In the genomic region with DNA sequence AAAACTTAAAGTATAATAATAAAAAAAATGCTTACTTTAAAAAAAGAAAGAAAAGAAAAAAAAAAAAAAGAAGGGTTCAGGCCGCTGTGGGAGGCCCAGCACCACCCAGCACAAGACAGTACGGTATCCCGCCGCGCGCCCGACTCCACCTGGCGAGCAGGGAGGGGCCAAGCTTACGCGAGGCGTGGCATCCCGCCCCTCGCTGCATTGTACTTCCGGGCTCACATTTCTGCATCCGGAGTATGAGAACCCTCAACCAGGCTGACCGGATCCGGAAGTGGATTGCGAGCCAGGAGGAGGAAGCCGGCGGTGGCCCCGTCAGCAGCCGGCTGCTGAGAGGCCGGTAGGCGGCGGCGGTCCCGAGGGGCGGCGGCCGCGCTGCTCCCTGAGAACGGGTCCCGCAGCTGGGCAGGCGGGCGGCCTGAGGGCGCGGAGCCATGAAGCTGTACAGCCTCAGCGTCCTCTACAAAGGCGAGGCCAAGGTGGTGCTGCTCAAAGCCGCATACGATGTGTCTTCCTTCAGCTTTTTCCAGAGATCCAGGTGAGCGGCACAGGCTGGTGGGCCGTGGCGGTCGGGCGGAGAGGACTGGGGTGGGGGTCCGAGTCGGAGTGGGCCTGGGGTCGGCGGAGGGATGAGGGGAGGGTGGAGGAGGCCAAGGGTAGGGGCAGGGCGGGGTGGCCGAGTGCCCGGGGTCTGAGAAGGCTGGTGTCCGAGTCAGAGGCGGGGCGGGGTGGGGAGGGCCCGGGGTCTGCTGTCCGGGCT, we compare ENCODE assay signal across 1 cellular context.
TF ChIP-seq lines count a peak whose summit lies in the region.

A gene (plus strand): TSS at position 280 of the 763 bp plus-strand sequence. CDS start 158 bp downstream, at position 438.

TF ChIP-seq in K562, 482 proteins besides CTCF, POLR2A, EP300 and RAD21 (continued from another document):
- no peak for TF ChIP-seq ZNF76 (CRISPR knock-in tag; IDR thresholded peaks at IDR 0.05; ENCODE audit: borderline replicate concordance)
- TF ChIP-seq RBBP5 (IDR thresholded peaks at IDR 0.05; ENCODE audit: borderline replicate concordance, insufficient read depth, low read length, poor library complexity, severe bottlenecking): peak; percentile 91
- TF ChIP-seq EP400 (IDR thresholded peaks at IDR 0.05): peak; percentile 89
- peak; percentile 14 to 92; a peak in 2 of 4 replicates for TF ChIP-seq HDAC1 (IDR thresholded peaks at IDR 0.05)
- TF ChIP-seq, protein P1, sequence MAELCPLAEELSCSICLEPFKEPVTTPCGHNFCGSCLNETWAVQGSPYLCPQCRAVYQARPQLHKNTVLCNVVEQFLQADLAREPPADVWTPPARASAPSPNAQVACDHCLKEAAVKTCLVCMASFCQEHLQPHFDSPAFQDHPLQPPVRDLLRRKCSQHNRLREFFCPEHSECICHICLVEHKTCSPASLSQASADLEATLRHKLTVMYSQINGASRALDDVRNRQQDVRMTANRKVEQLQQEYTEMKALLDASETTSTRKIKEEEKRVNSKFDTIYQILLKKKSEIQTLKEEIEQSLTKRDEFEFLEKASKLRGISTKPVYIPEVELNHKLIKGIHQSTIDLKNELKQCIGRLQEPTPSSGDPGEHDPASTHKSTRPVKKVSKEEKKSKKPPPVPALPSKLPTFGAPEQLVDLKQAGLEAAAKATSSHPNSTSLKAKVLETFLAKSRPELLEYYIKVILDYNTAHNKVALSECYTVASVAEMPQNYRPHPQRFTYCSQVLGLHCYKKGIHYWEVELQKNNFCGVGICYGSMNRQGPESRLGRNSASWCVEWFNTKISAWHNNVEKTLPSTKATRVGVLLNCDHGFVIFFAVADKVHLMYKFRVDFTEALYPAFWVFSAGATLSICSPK (IDR thresholded peaks at IDR 0.05; ENCODE audit: borderline replicate concordance): no peak
- TF ChIP-seq POLR2G (IDR thresholded peaks at IDR 0.05; ENCODE audit: low read depth, low read length): peak; percentile 95
- TF ChIP-seq BRCA1 (IDR thresholded peaks at IDR 0.05): no peak
- no peak for TF ChIP-seq BRCA1 (CRISPR knock-in tag; IDR thresholded peaks at IDR 0.05)
- TF ChIP-seq, protein P2, sequence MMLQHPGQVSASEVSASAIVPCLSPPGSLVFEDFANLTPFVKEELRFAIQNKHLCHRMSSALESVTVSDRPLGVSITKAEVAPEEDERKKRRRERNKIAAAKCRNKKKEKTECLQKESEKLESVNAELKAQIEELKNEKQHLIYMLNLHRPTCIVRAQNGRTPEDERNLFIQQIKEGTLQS (IDR thresholded peaks at IDR 0.05): no peak
- TF ChIP-seq, protein P2 (CRISPR knock-in tag; conservative IDR thresholded peaks at IDR 0.05): no peak
- TF ChIP-seq FOSL1 (tag; conservative IDR thresholded peaks at IDR 0.05): no peak
- 0 out of 2 replicates have a peak, but pooled peaks have one; percentile 30 for TF ChIP-seq JUN (IDR thresholded peaks at IDR 0.05; ENCODE audit: borderline replicate concordance, low read depth, low read length)
- no peak for TF ChIP-seq JUN (CRISPR knock-in tag; IDR thresholded peaks at IDR 0.05; ENCODE audit: borderline replicate concordance)
- TF ChIP-seq, protein P3, sequence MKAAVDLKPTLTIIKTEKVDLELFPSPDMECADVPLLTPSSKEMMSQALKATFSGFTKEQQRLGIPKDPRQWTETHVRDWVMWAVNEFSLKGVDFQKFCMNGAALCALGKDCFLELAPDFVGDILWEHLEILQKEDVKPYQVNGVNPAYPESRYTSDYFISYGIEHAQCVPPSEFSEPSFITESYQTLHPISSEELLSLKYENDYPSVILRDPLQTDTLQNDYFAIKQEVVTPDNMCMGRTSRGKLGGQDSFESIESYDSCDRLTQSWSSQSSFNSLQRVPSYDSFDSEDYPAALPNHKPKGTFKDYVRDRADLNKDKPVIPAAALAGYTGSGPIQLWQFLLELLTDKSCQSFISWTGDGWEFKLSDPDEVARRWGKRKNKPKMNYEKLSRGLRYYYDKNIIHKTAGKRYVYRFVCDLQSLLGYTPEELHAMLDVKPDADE (conservative IDR thresholded peaks at IDR 0.05; ENCODE audit: control insufficient read depth, low read depth, low read length): peak; percentile 91
- no peak for TF ChIP-seq BHLHE40 (IDR thresholded peaks at IDR 0.05; ENCODE audit: low read length)
- TF ChIP-seq BRF1 (IDR thresholded peaks at IDR 0.05; ENCODE audit: borderline replicate concordance, extremely low read depth, insufficient read length): no peak
- peak; percentile 72; the same call in 1 of the 2 replicates for TF ChIP-seq ZEB2 (IDR thresholded peaks at IDR 0.05)
- no peak for TF ChIP-seq KDM2B (CRISPR knock-in tag; IDR thresholded peaks at IDR 0.05)
- TF ChIP-seq DIDO1 (tag; IDR thresholded peaks at IDR 0.05; ENCODE audit: low read depth): peak; percentile 72; the same call in 1 of the 2 replicates
- TF ChIP-seq, protein P4, sequence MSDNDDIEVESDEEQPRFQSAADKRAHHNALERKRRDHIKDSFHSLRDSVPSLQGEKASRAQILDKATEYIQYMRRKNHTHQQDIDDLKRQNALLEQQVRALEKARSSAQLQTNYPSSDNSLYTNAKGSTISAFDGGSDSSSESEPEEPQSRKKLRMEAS (CRISPR knock-in tag; IDR thresholded peaks at IDR 0.05): peak; percentile 65
- TF ChIP-seq ZBTB7A (IDR thresholded peaks at IDR 0.05; ENCODE audit: borderline replicate concordance, control insufficient read depth, low read depth, low read length): peak; percentile 82
- peak; percentile 82 for TF ChIP-seq HCFC1 (IDR thresholded peaks at IDR 0.05; ENCODE audit: low read depth, low read length)
- TF ChIP-seq, protein P5, sequence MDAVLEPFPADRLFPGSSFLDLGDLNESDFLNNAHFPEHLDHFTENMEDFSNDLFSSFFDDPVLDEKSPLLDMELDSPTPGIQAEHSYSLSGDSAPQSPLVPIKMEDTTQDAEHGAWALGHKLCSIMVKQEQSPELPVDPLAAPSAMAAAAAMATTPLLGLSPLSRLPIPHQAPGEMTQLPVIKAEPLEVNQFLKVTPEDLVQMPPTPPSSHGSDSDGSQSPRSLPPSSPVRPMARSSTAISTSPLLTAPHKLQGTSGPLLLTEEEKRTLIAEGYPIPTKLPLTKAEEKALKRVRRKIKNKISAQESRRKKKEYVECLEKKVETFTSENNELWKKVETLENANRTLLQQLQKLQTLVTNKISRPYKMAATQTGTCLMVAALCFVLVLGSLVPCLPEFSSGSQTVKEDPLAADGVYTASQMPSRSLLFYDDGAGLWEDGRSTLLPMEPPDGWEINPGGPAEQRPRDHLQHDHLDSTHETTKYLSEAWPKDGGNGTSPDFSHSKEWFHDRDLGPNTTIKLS (IDR thresholded peaks at IDR 0.05; ENCODE audit: borderline replicate concordance, low read depth): peak; percentile 97
- TF ChIP-seq NELFE (IDR thresholded peaks at IDR 0.05; ENCODE audit: insufficient read depth, insufficient read length): no peak
- TF ChIP-seq TCFL5 (CRISPR knock-in tag; conservative IDR thresholded peaks at IDR 0.05): no peak
- peak; percentile 50 for TF ChIP-seq U2AF1 (optimal IDR thresholded peaks at IDR 0.05; ENCODE audit: low read depth, low read length)
- peak; percentile 36; the same call in 1 of the 2 replicates for TF ChIP-seq SMC3 (conservative IDR thresholded peaks at IDR 0.05; ENCODE audit: insufficient read depth, low read depth, low read length)
- TF ChIP-seq, protein P6, sequence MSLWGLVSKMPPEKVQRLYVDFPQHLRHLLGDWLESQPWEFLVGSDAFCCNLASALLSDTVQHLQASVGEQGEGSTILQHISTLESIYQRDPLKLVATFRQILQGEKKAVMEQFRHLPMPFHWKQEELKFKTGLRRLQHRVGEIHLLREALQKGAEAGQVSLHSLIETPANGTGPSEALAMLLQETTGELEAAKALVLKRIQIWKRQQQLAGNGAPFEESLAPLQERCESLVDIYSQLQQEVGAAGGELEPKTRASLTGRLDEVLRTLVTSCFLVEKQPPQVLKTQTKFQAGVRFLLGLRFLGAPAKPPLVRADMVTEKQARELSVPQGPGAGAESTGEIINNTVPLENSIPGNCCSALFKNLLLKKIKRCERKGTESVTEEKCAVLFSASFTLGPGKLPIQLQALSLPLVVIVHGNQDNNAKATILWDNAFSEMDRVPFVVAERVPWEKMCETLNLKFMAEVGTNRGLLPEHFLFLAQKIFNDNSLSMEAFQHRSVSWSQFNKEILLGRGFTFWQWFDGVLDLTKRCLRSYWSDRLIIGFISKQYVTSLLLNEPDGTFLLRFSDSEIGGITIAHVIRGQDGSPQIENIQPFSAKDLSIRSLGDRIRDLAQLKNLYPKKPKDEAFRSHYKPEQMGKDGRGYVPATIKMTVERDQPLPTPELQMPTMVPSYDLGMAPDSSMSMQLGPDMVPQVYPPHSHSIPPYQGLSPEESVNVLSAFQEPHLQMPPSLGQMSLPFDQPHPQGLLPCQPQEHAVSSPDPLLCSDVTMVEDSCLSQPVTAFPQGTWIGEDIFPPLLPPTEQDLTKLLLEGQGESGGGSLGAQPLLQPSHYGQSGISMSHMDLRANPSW (CRISPR knock-in tag; IDR thresholded peaks at IDR 0.05): no peak
TF ChIP-seq in K562: peak in this region for 110.
